ENCODE assay signal across 25 cellular contexts in the genomic region with DNA sequence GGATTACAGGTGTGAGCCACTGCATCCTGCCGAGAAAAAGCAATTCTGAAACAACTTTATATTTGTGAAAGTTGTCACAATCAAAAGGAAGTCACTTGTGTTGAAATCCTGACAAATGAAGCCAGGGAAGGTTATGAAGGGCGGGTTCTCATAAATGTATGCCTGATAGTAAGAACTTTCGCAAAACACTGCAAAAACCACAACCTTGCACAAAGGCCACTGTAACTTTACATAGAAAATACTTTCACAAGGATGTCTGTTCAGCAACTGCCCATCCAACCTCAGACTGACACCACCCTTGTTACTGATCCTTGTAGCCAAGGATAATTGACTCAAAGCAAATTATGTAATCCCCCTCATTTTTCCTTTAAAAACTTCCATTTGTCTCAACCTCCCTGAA.
"Had no signal": no experiment of that assay in that cellular context is flagged by ENCODE, and none has a peak within 500 bp of the region (broad histone marks: within the 10 kb centered on the region; RNA-seq: fewer than 3 reads in every experiment).

No MANE protein-coding gene starts in this region.

- H3K36me3 ChIP-seq: cardiac muscle cell, neural progenitor cell, pancreas, right lobe of liver, upper lobe of left lung had no signal

- H3K27me3 ChIP-seq: cardiac muscle cell, foreskin keratinocyte, neural progenitor cell, pancreas, right lobe of liver, testis, upper lobe of left lung had no signal

- H3K4me3 ChIP-seq: cardiac muscle cell, neural progenitor cell, pancreas, right lobe of liver, smooth muscle cell, testis, upper lobe of left lung had no signal

- H3K9me3 ChIP-seq: pancreas, right lobe of liver, testis, upper lobe of left lung had no signal

- H3K36me3 Mint-ChIP-seq: activated naive CD4-positive, alpha-beta T cell treated with anti-CD3 and anti-CD28 coated beads, Interleukin-2, amount 50 U/mL, for 72 hours; neural progenitor cell; stimulated activated effector memory CD8-positive, alpha-beta T cell treated with anti-CD3 and anti-CD28 coated beads, Interleukin-12 subunit alpha, Interleukin-12 subunit beta, amount 100 ng/mL, for 72 hours had no signal

- ATAC-seq: activated CD4-positive, alpha-beta T cell treated with anti-CD3 and anti-CD28 coated beads for 36 hours; activated naive CD4-positive, alpha-beta T cell treated with anti-CD3 and anti-CD28 coated beads, Interleukin-2, amount 50 U/mL, for 72 hours; effector memory CD8-positive, alpha-beta T cell; foreskin keratinocyte; left cardiac atrium; naive thymus-derived CD4-positive, alpha-beta T cell; pancreas; right lobe of liver; stimulated activated effector memory CD8-positive, alpha-beta T cell treated with anti-CD3 and anti-CD28 coated beads, Interleukin-12 subunit alpha, Interleukin-12 subunit beta, amount 100 ng/mL, for 72 hours; WTC11 had no signal

- FAIRE-seq: islet of Langerhans, pancreas had no signal

- H3K9me3 Mint-ChIP-seq: stimulated activated effector memory CD8-positive, alpha-beta T cell treated with anti-CD3 and anti-CD28 coated beads, Interleukin-12 subunit alpha, Interleukin-12 subunit beta, amount 100 ng/mL, for 72 hours had no signal

- H3K27ac Mint-ChIP-seq: activated CD4-positive, alpha-beta T cell treated with anti-CD3 and anti-CD28 coated beads for 36 hours; activated naive CD4-positive, alpha-beta T cell treated with anti-CD3 and anti-CD28 coated beads, Interleukin-2, amount 50 U/mL, for 72 hours; activated T-helper 1 cell treated with anti-CD3 and anti-CD28 coated beads, Interleukin-12 subunit alpha, Interleukin-12 subunit beta, Interleukin-2, Interleukin-4 antibody, amounts not matched to agents 30 ng/mL and 10 ng/mL and 1 ng/mL, durations not matched to agents 14 hours and 24 hours and 36 hours; effector memory CD8-positive, alpha-beta T cell; naive thymus-derived CD4-positive, alpha-beta T cell; neural progenitor cell; stimulated activated effector memory CD8-positive, alpha-beta T cell treated with anti-CD3 and anti-CD28 coated beads, Interleukin-12 subunit alpha, Interleukin-12 subunit beta, amount 100 ng/mL, for 72 hours; WTC11 had no signal

- H3K4me1 Mint-ChIP-seq: activated CD4-positive, alpha-beta T cell treated with anti-CD3 and anti-CD28 coated beads for 36 hours; neural progenitor cell; stimulated activated effector memory CD8-positive, alpha-beta T cell treated with anti-CD3 and anti-CD28 coated beads, Interleukin-12 subunit alpha, Interleukin-12 subunit beta, amount 100 ng/mL, for 72 hours; WTC11 had no signal

- H3K27ac ChIP-seq: cardiac muscle cell, foreskin keratinocyte, neural progenitor cell, pancreas, right lobe of liver, testis, upper lobe of left lung had no signal

- H3K4me1 ChIP-seq: foreskin keratinocyte, neural progenitor cell, pancreas, right lobe of liver, testis, upper lobe of left lung had no signal

- H3K4me3 Mint-ChIP-seq: activated CD4-positive, alpha-beta T cell treated with anti-CD3 and anti-CD28 coated beads for 36 hours; activated T-helper 1 cell treated with anti-CD3 and anti-CD28 coated beads, Interleukin-12 subunit alpha, Interleukin-12 subunit beta, Interleukin-2, Interleukin-4 antibody, amounts not matched to agents 30 ng/mL and 10 ng/mL and 1 ng/mL, durations not matched to agents 14 hours and 24 hours and 36 hours; effector memory CD8-positive, alpha-beta T cell; naive thymus-derived CD4-positive, alpha-beta T cell; neural progenitor cell; stimulated activated effector memory CD8-positive, alpha-beta T cell treated with anti-CD3 and anti-CD28 coated beads, Interleukin-12 subunit alpha, Interleukin-12 subunit beta, amount 100 ng/mL, for 72 hours; WTC11 had no signal

- DNase-seq: activated CD4-positive, alpha-beta T cell treated with anti-CD3 and anti-CD28 coated beads for 36 hours; activated CD4-positive, alpha-beta T cell treated with anti-CD3 and anti-CD28 coated beads, Interleukin-2, amount 50 U/mL, for 48 hours; activated gamma-delta T cell treated with Interleukin-2 at 50 U/mL for 16 hours; amniotic stem cell; dermis blood vessel endothelial cell; effector memory CD8-positive, alpha-beta T cell; foreskin keratinocyte; glutamatergic neuron; hippocampal formation; left cardiac atrium; mesenchymal stem cell; naive thymus-derived CD4-positive, alpha-beta T cell; pancreas; right lobe of liver; stimulated activated CD4-positive, alpha-beta T cell treated with anti-CD3 and anti-CD28 coated beads, Interleukin-4, amount 100 ng/mL, for 24 hours; testis; upper lobe of left lung had no signal
